ENCODE assay signal across 8 cellular contexts in the genomic region with DNA sequence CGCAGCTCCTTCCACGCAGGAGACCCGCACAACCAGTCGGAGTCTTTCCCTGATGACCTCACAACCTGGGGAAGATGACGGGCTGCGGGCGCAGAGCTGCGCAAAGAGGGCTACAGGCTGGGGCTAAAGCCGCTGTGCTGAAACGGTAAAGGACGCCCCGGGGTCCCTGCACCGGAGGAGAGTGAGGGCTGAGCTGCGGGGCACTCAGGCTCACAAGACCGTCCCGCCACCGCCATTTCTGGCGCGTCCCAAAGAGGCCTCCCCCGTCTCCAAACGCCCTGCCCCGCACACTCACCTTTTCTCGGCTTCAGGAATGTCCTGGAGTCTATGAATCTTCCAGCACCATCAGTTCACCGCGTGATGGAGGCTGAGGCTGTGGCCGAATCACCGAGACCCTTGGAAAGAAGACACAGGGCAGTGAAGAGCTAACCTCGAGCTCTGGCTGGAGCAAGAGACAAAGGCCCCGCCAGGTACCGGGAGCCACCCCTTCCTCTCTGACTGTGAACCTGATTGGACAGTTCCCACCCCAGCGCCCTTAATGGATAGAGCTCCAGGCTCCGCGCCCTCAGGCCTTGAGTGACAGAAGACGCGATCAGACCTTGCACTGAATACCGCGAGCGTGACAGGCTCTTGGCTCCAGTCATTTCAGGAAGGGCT. TPM values are rescaled to one million over a fixed set of nuclear protein-coding genes. Genes with fewer than 3 reads are reported as not detected.
A peak's percentile ranks its signal among the peaks of the same experiment; 100 is the strongest.
DNase-seq lines count a peak whose midpoint lies in the region; ATAC-seq and TF ChIP-seq lines count a peak whose summit lies in the region.

No MANE protein-coding gene starts in this region.

- CTCF ChIA-PET in CD8-positive, alpha-beta T cell (lab: Charles Lee) = interaction anchor here (2.0 kb wide), 1 partner anchor 20 kb away, joined by 6 read pairs; no protein-coding TSS in a partner anchor

- no peaks in the 10 kb centered on the region for H3K27me3 ChIP-seq in CD8-positive, alpha-beta T cell (ENCODE audit: insufficient read depth, low read length)

- H3K4me3 Mint-ChIP-seq in CD8-positive, alpha-beta T cell = peak overlapping the region; percentile 87
- H3K4me3 Mint-ChIP-seq in glutamatergic neuron (ENCODE audit: unreplicated experiment) (peak overlapping the region; percentile 100), osteocyte (ENCODE audit: unreplicated experiment) (peak overlapping the region; percentile 89)

- H3K36me3 ChIP-seq in CD8-positive, alpha-beta T cell (ENCODE audit: insufficient read depth, low read length) = no peaks in the 10 kb centered on the region

- peak; percentile 97 for ATAC-seq in CD8-positive, alpha-beta T cell
- peak; percentile 86 for ATAC-seq in HG03354 (IDR thresholded peaks at IDR 0.05; ENCODE audit: poor library complexity, severe bottlenecking, unreplicated experiment)
- no peak for ATAC-seq in HG03439 (IDR thresholded peaks at IDR 0.05; ENCODE audit: unreplicated experiment)

- peaks cover 10% of the 10 kb centered on the region for H3K36me3 Mint-ChIP-seq in CD8-positive, alpha-beta T cell
- H3K36me3 Mint-ChIP-seq in glutamatergic neuron (ENCODE audit: unreplicated experiment) (peaks cover 12% of the 10 kb centered on the region), osteocyte (ENCODE audit: unreplicated experiment) (peaks cover 3% of the 10 kb centered on the region)

- intact Hi-C loops in CD8-positive, alpha-beta T cell (cut with DNase I, micrococcal nuclease) = no loop called here

- peak overlapping the region; percentile 37 for H3K27ac Mint-ChIP-seq in CD8-positive, alpha-beta T cell
- H3K27ac Mint-ChIP-seq in glutamatergic neuron (ENCODE audit: unreplicated experiment) (peak overlapping the region; percentile 100), osteocyte (ENCODE audit: unreplicated experiment) (peak overlapping the region; percentile 73)

- no peak for TF ChIP-seq CTCF in CD8-positive, alpha-beta T cell (IDR thresholded peaks at IDR 0.05)
- TF ChIP-seq CTCF in glutamatergic neuron (IDR thresholded peaks at IDR 0.05; ENCODE audit: partially characterized antibody, unreplicated experiment) = no peak
- no peak for TF ChIP-seq CTCF in osteocyte (IDR thresholded peaks at IDR 0.05)

- peak in 3 of 7 experiments; percentile 22 to 45 (median 27) for DNase-seq in CD8-positive, alpha-beta T cell
- peak; percentile 73 for DNase-seq in activated CD4-positive, alpha-beta T cell treated with anti-CD3 and anti-CD28 coated beads for 48 hours
- DNase-seq in glutamatergic neuron (peak; percentile 87), osteocyte (ENCODE audit: extremely low spot score, unreplicated experiment) (no peak), COLO829 (ENCODE audit: low spot score) (no peak), hippocampal formation (lab: John Stamatoyannopoulos, UW) (no peak)

- no peaks in the 10 kb centered on the region for H3K4me1 ChIP-seq in CD8-positive, alpha-beta T cell (ENCODE audit: insufficient read depth, low read length)

- H3K27me3 Mint-ChIP-seq in CD8-positive, alpha-beta T cell (ENCODE audit: low read depth) = peaks cover 7% of the 10 kb centered on the region
- H3K27me3 Mint-ChIP-seq in glutamatergic neuron (ENCODE audit: unreplicated experiment) (peaks cover 5% of the 10 kb centered on the region), osteocyte (ENCODE audit: unreplicated experiment) (no peaks in the 10 kb centered on the region)

- H3K4me3 ChIP-seq in CD8-positive, alpha-beta T cell (ENCODE audit: low read depth, low read length) = no peak overlapping the region

- peaks cover 5% of the 10 kb centered on the region for H3K4me1 Mint-ChIP-seq in CD8-positive, alpha-beta T cell (ENCODE audit: low read depth)
- H3K4me1 Mint-ChIP-seq in glutamatergic neuron (ENCODE audit: low read depth, unreplicated experiment) (peaks cover 2% of the 10 kb centered on the region), osteocyte (ENCODE audit: unreplicated experiment) (peaks cover 4% of the 10 kb centered on the region)

- H3K9me3 ChIP-seq in CD8-positive, alpha-beta T cell (ENCODE audit: low read length) = no peaks in the 10 kb centered on the region

- POLR2A ChIA-PET in CD8-positive, alpha-beta T cell (lab: Charles Lee) = interaction anchor here (0.6 kb wide), 1 partner anchor 1226 kb away, joined by 3 read pairs; no protein-coding TSS in a partner anchor

- H3K9me3 Mint-ChIP-seq in CD8-positive, alpha-beta T cell = peaks cover 3% of the 10 kb centered on the region
- peaks cover 7% of the 10 kb centered on the region for H3K9me3 Mint-ChIP-seq in glutamatergic neuron (ENCODE audit: unreplicated experiment)
- H3K9me3 Mint-ChIP-seq in osteocyte (ENCODE audit: unreplicated experiment) = peaks cover 5% of the 10 kb centered on the region

- H3K27ac ChIP-seq in CD8-positive, alpha-beta T cell (ENCODE audit: low read depth, low read length) = no peak overlapping the region

RNA-seq across cellular contexts. Expression of a gene that starts 41.8 kb away (rescaled TPM):
- 10 to 100 TPM in 1 of 2 experiments, 1 to 10 TPM in 1; 9.6 to 11.2 TPM for total RNA-seq in CD8-positive, alpha-beta T cell
- total RNA-seq in glutamatergic neuron (ENCODE audit: unreplicated experiment) = 29.8 TPM
- total RNA-seq in osteocyte = 8.7 and 9.7 TPM in 2 replicates

Comparison
In these comparisons a context has a peak if more than half of its experiments do, and no peak if none do; other contexts are left out.
1. DNase-seq: peak in activated CD4-positive, alpha-beta T cell treated with anti-CD3 and anti-CD28 coated beads for 48 hours (single experiment) and glutamatergic neuron (single experiment); none in osteocyte (single experiment), COLO829 (single experiment) and hippocampal formation (0 of 2).
2. H3K27ac Mint-ChIP-seq: peak in every context shown above with its lines; median percentile 100 in glutamatergic neuron; 73 in osteocyte; 37 in CD8-positive, alpha-beta T cell.
3. Peak in every context shown above with its lines, with median percentiles within 50 percentile points of each other: H3K4me3 Mint-ChIP-seq.